10 cellular contexts compared by ENCODE assay signal in the genomic region with DNA sequence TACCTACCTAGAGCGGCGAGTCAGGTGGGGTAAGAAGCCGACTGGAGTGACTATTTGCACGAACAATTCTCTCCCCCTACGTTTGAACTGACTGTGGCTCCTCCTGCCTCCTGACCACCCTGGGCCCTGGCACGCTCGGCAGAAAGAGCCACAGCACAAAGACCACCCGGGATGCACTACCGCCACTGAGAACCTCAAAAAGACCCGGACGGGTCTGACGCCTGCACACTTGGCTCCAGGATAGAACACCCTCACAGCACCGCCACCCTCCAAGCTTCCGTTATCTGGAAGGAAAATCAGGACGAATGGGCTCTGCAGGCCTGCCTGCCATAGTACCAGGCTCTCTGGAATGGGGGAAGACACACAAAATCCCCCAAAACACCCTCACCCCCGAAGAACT. TPM values are rescaled to one million over a fixed set of nuclear protein-coding genes. Genes with fewer than 3 reads are reported as not detected.
DNase-seq lines count a peak whose midpoint lies in the region; ATAC-seq and TF ChIP-seq lines count a peak whose summit lies in the region.
"Had no signal": no experiment of that assay in that cellular context is flagged by ENCODE, and none has a peak within 500 bp of the region (broad histone marks: within the 10 kb centered on the region; RNA-seq: fewer than 3 reads in every experiment).

No MANE protein-coding gene starts in this region.

- POLR2A ChIA-PET in activated CD4-positive, alpha-beta T cell treated with anti-CD3 and anti-CD28 coated beads, Interleukin-2, amount 10 ng/mL, durations not matched to agents 7 days and 5 days (lab: Charles Lee): no interaction called here
- POLR2A ChIA-PET in WTC11 (lab: Charles Lee): no interaction called here

- peaks cover 39% of the 10 kb centered on the region for H3K4me1 Mint-ChIP-seq in activated CD4-positive, alpha-beta T cell treated with anti-CD3 and anti-CD28 coated beads, Interleukin-2, amount 10 ng/mL, durations not matched to agents 7 days and 5 days
- peaks cover 17% of the 10 kb centered on the region for H3K4me1 Mint-ChIP-seq in WTC11
- H3K4me1 Mint-ChIP-seq in glutamatergic neuron (ENCODE audit: low read depth, unreplicated experiment): peaks cover 20% of the 10 kb centered on the region

- H3K36me3 Mint-ChIP-seq in activated CD4-positive, alpha-beta T cell treated with anti-CD3 and anti-CD28 coated beads, Interleukin-2, amount 10 ng/mL, durations not matched to agents 7 days and 5 days (ENCODE audit: low read depth): peaks cover 4% of the 10 kb centered on the region
- H3K36me3 Mint-ChIP-seq in WTC11 (0 out of 2 replicates have a peak, but pooled peaks cover 3% of the 10 kb centered on the region), glutamatergic neuron (ENCODE audit: unreplicated experiment) (peaks cover under 1% of the 10 kb centered on the region)

- H3K4me3 Mint-ChIP-seq in activated CD4-positive, alpha-beta T cell treated with anti-CD3 and anti-CD28 coated beads, Interleukin-2, amount 10 ng/mL, durations not matched to agents 7 days and 5 days: peak overlapping the region; percentile 20
- H3K4me3 Mint-ChIP-seq in WTC11: peak overlapping the region; percentile 40
- H3K4me3 Mint-ChIP-seq in glutamatergic neuron (ENCODE audit: unreplicated experiment): peak overlapping the region; percentile 68

- ATAC-seq in WTC11: no peak
- no peak for ATAC-seq in GM19463 (IDR thresholded peaks at IDR 0.05; ENCODE audit: unreplicated experiment)
- ATAC-seq: A549 had no signal

- TF ChIP-seq CTCF in WTC11 (IDR thresholded peaks at IDR 0.05) (no peak), glutamatergic neuron (IDR thresholded peaks at IDR 0.05; ENCODE audit: partially characterized antibody, unreplicated experiment) (no peak), GM13977 (IDR thresholded peaks at IDR 0.05; ENCODE audit: extremely low read depth, insufficient read depth, missing control alignments) (no peak)

- DNase-seq in activated CD4-positive, alpha-beta T cell treated with anti-CD3 and anti-CD28 coated beads, Interleukin-2, amount 10 ng/mL, durations not matched to agents 7 days and 5 days: no peak
- no peak for DNase-seq in activated CD4-positive, alpha-beta T cell treated with anti-CD3 and anti-CD28 coated beads for 48 hours
- DNase-seq in WTC11 (ENCODE audit: low spot score) (no peak), glutamatergic neuron (no peak), posterior vena cava (ENCODE audit: low spot score) (peak; percentile 44), GM13977 (ENCODE audit: low spot score) (no peak), NCI-H510A treated with DMSO at 0.1 percent for 48 hours (lab: John Stamatoyannopoulos, UW) (no peak)
- DNase-seq: DMS79 had no signal

- peaks cover 1% of the 10 kb centered on the region for H3K27me3 Mint-ChIP-seq in activated CD4-positive, alpha-beta T cell treated with anti-CD3 and anti-CD28 coated beads, Interleukin-2, amount 10 ng/mL, durations not matched to agents 7 days and 5 days
- H3K27me3 Mint-ChIP-seq in WTC11 (ENCODE audit: low read depth) (peaks cover 25% of the 10 kb centered on the region), glutamatergic neuron (ENCODE audit: unreplicated experiment) (peaks cover 14% of the 10 kb centered on the region)

- CTCF ChIA-PET in activated CD4-positive, alpha-beta T cell treated with anti-CD3 and anti-CD28 coated beads, Interleukin-2, amount 10 ng/mL, durations not matched to agents 7 days and 5 days (lab: Charles Lee): no interaction called here
- CTCF ChIA-PET in WTC11 (lab: Charles Lee): interaction anchor here (1.5 kb wide), 1 partner anchor 49 kb away, joined by 5 read pairs; no protein-coding TSS in a partner anchor

- in situ Hi-C loops in GM13977 (cut with MboI; ENCODE audit: low pct_unique_long_range_greater_than_20kb, low sequenced_read_pairs, unreplicated experiment): no loop called here

- H3K9me3 Mint-ChIP-seq in activated CD4-positive, alpha-beta T cell treated with anti-CD3 and anti-CD28 coated beads, Interleukin-2, amount 10 ng/mL, durations not matched to agents 7 days and 5 days: no peaks in the 10 kb centered on the region
- H3K9me3 Mint-ChIP-seq in WTC11 (no peaks in the 10 kb centered on the region), glutamatergic neuron (ENCODE audit: unreplicated experiment) (peaks cover 5% of the 10 kb centered on the region)

- H3K27ac Mint-ChIP-seq in activated CD4-positive, alpha-beta T cell treated with anti-CD3 and anti-CD28 coated beads, Interleukin-2, amount 10 ng/mL, durations not matched to agents 7 days and 5 days: peak overlapping the region; percentile 68
- H3K27ac Mint-ChIP-seq in WTC11: no peak overlapping the region
- H3K27ac Mint-ChIP-seq in glutamatergic neuron (ENCODE audit: unreplicated experiment): no peak overlapping the region

- intact Hi-C loops in posterior vena cava (cut with DNase I): loop anchor here in 1 of 2 donors (5.0 kb wide), 1 partner anchor 237 kb away; the partner anchor contains the start of gene ADRA2C

TF ChIP-seq in WTC11, 78 proteins besides CTCF, POLR2A, EP300 and RAD21:
- no peak for TF ChIP-seq ZNF671 (CRISPR knock-in tag; IDR thresholded peaks at IDR 0.05)
- TF ChIP-seq GRHL2 (CRISPR knock-in tag; IDR thresholded peaks at IDR 0.05; ENCODE audit: insufficient replicate concordance, severe bottlenecking): no peak
- no peak for TF ChIP-seq E2F5 (CRISPR knock-in tag; IDR thresholded peaks at IDR 0.05)
- TF ChIP-seq, protein P1, sequence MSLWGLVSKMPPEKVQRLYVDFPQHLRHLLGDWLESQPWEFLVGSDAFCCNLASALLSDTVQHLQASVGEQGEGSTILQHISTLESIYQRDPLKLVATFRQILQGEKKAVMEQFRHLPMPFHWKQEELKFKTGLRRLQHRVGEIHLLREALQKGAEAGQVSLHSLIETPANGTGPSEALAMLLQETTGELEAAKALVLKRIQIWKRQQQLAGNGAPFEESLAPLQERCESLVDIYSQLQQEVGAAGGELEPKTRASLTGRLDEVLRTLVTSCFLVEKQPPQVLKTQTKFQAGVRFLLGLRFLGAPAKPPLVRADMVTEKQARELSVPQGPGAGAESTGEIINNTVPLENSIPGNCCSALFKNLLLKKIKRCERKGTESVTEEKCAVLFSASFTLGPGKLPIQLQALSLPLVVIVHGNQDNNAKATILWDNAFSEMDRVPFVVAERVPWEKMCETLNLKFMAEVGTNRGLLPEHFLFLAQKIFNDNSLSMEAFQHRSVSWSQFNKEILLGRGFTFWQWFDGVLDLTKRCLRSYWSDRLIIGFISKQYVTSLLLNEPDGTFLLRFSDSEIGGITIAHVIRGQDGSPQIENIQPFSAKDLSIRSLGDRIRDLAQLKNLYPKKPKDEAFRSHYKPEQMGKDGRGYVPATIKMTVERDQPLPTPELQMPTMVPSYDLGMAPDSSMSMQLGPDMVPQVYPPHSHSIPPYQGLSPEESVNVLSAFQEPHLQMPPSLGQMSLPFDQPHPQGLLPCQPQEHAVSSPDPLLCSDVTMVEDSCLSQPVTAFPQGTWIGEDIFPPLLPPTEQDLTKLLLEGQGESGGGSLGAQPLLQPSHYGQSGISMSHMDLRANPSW (CRISPR knock-in tag; conservative IDR thresholded peaks at IDR 0.05; ENCODE audit: low read depth): no peak
- TF ChIP-seq, protein P2, sequence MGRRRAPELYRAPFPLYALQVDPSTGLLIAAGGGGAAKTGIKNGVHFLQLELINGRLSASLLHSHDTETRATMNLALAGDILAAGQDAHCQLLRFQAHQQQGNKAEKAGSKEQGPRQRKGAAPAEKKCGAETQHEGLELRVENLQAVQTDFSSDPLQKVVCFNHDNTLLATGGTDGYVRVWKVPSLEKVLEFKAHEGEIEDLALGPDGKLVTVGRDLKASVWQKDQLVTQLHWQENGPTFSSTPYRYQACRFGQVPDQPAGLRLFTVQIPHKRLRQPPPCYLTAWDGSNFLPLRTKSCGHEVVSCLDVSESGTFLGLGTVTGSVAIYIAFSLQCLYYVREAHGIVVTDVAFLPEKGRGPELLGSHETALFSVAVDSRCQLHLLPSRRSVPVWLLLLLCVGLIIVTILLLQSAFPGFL (CRISPR knock-in tag; IDR thresholded peaks at IDR 0.05; ENCODE audit: borderline replicate concordance): no peak
- TF ChIP-seq, protein P3, sequence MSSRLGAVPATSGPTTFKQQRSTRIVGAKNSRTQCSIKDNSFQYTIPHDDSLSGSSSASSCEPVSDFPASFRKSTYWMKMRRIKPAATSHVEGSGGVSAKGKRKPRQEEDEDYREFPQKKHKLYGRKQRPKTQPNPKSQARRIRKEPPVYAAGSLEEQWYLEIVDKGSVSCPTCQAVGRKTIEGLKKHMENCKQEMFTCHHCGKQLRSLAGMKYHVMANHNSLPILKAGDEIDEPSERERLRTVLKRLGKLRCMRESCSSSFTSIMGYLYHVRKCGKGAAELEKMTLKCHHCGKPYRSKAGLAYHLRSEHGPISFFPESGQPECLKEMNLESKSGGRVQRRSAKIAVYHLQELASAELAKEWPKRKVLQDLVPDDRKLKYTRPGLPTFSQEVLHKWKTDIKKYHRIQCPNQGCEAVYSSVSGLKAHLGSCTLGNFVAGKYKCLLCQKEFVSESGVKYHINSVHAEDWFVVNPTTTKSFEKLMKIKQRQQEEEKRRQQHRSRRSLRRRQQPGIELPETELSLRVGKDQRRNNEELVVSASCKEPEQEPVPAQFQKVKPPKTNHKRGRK (CRISPR knock-in tag; IDR thresholded peaks at IDR 0.05; ENCODE audit: borderline replicate concordance): no peak
- TF ChIP-seq TEAD4 (CRISPR knock-in tag; IDR thresholded peaks at IDR 0.05): no peak

RNA-seq across cellular contexts. Expression of gene LRPAP1, which starts 2.2 kb away (rescaled TPM):
- 10 to 100 TPM; 69.0 to 69.1 TPM for total RNA-seq in activated CD4-positive, alpha-beta T cell treated with anti-CD3 and anti-CD28 coated beads, Interleukin-2, amount 10 ng/mL, durations not matched to agents 7 days and 5 days
- 90.8 to 106 TPM (median 97.4 TPM) in 3 replicates for total RNA-seq in WTC11 (2021)
- 68.5 TPM for total RNA-seq in glutamatergic neuron (ENCODE audit: unreplicated experiment)
- 100 to 1,000 TPM in 1 of 2 donors, 10 to 100 TPM in 1; 97.9 to 147 TPM for total RNA-seq in posterior vena cava
